7 cellular contexts compared by ENCODE assay signal in genomic region chr4:130192787-130193186, GRCh38.
"Had no signal": no experiment of that assay in that cellular context is flagged by ENCODE, and none has a peak within 500 bp of the region (broad histone marks: within the 10 kb centered on the region; RNA-seq: fewer than 3 reads in every experiment).

No MANE protein-coding gene starts in this region.

- H2AFZ ChIP-seq: GM23248 had no signal

- H3K4me3 ChIP-seq: GM23248 had no signal

- FAIRE-seq: H54 had no signal

- DNase-seq: GM23248, GOT3, H9, HCEC 1CT, KG1 had no signal

- H3K27ac ChIP-seq: GM23248, HL-60 had no signal

- H3K9ac ChIP-seq: GM23248 had no signal
